Comparison of ENCODE assay signal across 15 cellular contexts in the genomic region with DNA sequence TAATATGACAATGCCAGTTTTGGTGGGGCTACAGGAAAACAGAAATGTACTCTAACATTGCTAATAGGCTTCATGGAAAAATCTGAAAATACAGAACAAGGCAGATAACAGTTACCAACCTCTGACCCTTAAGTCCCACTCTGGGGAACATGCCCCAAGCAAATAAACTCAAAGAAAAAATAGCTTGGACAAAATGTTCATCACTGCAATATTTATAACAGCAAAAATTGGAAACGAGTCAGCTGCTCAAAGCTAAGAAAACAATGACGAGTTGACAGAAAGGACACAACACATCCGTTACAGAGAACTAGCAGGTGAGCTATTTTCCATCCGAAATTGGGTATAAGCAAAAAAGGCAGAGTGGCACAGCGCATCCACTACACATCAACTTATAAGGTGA.
DNase-seq lines count a peak whose midpoint lies in the region; ATAC-seq, FAIRE-seq and TF ChIP-seq lines count a peak whose summit lies in the region.
"Had no signal": no experiment of that assay in that cellular context is flagged by ENCODE, and none has a peak within 500 bp of the region (broad histone marks: within the 10 kb centered on the region; RNA-seq: fewer than 3 reads in every experiment).

No MANE protein-coding gene starts in this region.

- peak overlapping the region; percentile 53 for H3K27ac ChIP-seq in C4-2B
- H3K27ac ChIP-seq in ascending aorta: peak overlapping the region; percentile 97 to 98

- TF ChIP-seq CTCF in C4-2B (conservative IDR thresholded peaks at IDR 0.05) (no peak), ascending aorta (IDR thresholded peaks at IDR 0.05) (no peak)

- intact Hi-C loops in ascending aorta (cut with DNase I): loop anchor here (5.0 kb wide), 1 partner anchor 87 kb away; a partner anchor contains a TSS
- intact Hi-C loops in left ventricle myocardium superior (cut with micrococcal nuclease): no loop called here
- intact Hi-C loops in sciatic nerve (cut with DNase I): no loop called here

- no peaks in the 10 kb centered on the region for H3K27me3 ChIP-seq in ascending aorta

- ATAC-seq in left ventricle myocardium superior (peak; percentile 28), sciatic nerve (peak; percentile 18), HG02884 (IDR thresholded peaks at IDR 0.05; ENCODE audit: unreplicated experiment) (no peak), GM21528 (IDR thresholded peaks at IDR 0.05; ENCODE audit: low FRiP score, unreplicated experiment) (no peak)

- H3K4me1 ChIP-seq in ascending aorta: peaks cover 42 to 88% of the 10 kb centered on the region in 2 donors

- no peak for FAIRE-seq in H54 (lab: Jason Lieb, UNC)

- H3K4me3 ChIP-seq in ascending aorta: no peak overlapping the region

- TF ChIP-seq POLR2A in H54 (IDR thresholded peaks at IDR 0.05; ENCODE audit: low read depth, low read length): no peak

- no peaks in the 10 kb centered on the region for H3K9me3 ChIP-seq in ascending aorta

- DNase-seq in ascending aorta (ENCODE audit: low spot score in 2 of 2) (peak in 1 of 2 donors; percentile 58), left ventricle myocardium superior (no peak), sciatic nerve (ENCODE audit: low spot score) (no peak), LoVo (ENCODE audit: low spot score) (no peak), H54 (ENCODE audit: insufficient read length, low spot score) (no peak)
- DNase-seq: COR-L47; Kasumi-1; NCI-H187 treated with DMSO at 0.1 percent for 48 hours; NCI-H2171; NCI-H446 treated with DMSO at 0.1 percent for 48 hours; NK-92 treated with Interleukin-12 subunit alpha and Interleukin-12 subunit beta, amount 100 ng/mL, for 24 hours; SIG-M5 had no signal

- peaks cover 0 to 3% of the 10 kb centered on the region in 2 donors for H3K36me3 ChIP-seq in ascending aorta

Comparison
In these comparisons a context has a peak if more than half of its experiments do, and no peak if none do; other contexts are left out.
1. ATAC-seq: peak in left ventricle myocardium superior (single experiment) and sciatic nerve (single experiment); none in HG02884 (single experiment) and GM21528 (single experiment).